8 cellular contexts compared by ENCODE assay signal in genomic region chr14:54568821-54569591, GRCh38.
DNase-seq lines count a peak whose midpoint lies in the region; ATAC-seq and TF ChIP-seq lines count a peak whose summit lies in the region.

No MANE protein-coding gene starts in this region.

- H3K27me3 ChIP-seq in NT2/D1 (ENCODE audit: insufficient read depth, insufficient read length) (peaks cover 8% of the 10 kb centered on the region), muscle layer of duodenum (ENCODE audit: low read depth, low read length) (no peaks in the 10 kb centered on the region)

- peaks cover 2% of the 10 kb centered on the region for H3K4me1 ChIP-seq in NT2/D1 (ENCODE audit: insufficient read depth, insufficient read length)
- peaks cover 0 to 6% of the 10 kb centered on the region in 2 donors for H3K4me1 ChIP-seq in muscle layer of duodenum (ENCODE audit: control insufficient read depth in 1 of 2, insufficient read depth in 2 of 2, low read length in 2 of 2)

- H3K4me3 ChIP-seq in NT2/D1 (ENCODE audit: insufficient read length, low read depth) (peak overlapping the region; percentile 4), epithelial cell of esophagus (ENCODE audit: low read length) (no peak overlapping the region), muscle layer of duodenum (ENCODE audit: low read depth in 1 of 2, low read length in 2 of 2) (peak overlapping the region; percentile 63 to 87)

- H3K36me3 ChIP-seq in NT2/D1 (ENCODE audit: insufficient read depth, insufficient read length, low read length) (peaks cover 58% of the 10 kb centered on the region), muscle layer of duodenum (ENCODE audit: control insufficient read depth in 1 of 2, insufficient read depth in 2 of 2, low read length in 2 of 2) (peaks cover 0 to 9% of the 10 kb centered on the region in 2 donors)

- TF ChIP-seq CTCF in epithelial cell of esophagus (IDR thresholded peaks at IDR 0.05; ENCODE audit: insufficient read depth, low read depth, low read length, missing control alignments), result no peak

- H3K27ac ChIP-seq in muscle layer of duodenum (ENCODE audit: low read length), result peak overlapping the region; percentile 83

- H3K9me3 ChIP-seq in NT2/D1 (ENCODE audit: insufficient read depth, low read length) (peaks cover 16% of the 10 kb centered on the region), muscle layer of duodenum (ENCODE audit: control insufficient read depth in 1 of 2, low read length in 2 of 2) (peaks cover 0 to 4% of the 10 kb centered on the region in 2 donors)

- peak overlapping the region; percentile 42 for H3K9ac ChIP-seq in NT2/D1 (ENCODE audit: insufficient read length, low read depth)

- no peak for ATAC-seq in GM21786 (IDR thresholded peaks at IDR 0.05; ENCODE audit: unreplicated experiment)

- DNase-seq in AG08396 (ENCODE audit: low spot score), result peak; percentile 42
- DNase-seq in NT2/D1 (ENCODE audit: low read depth, low spot score), result no peak
- DNase-seq in epithelial cell of esophagus (ENCODE audit: low read depth), result peak; percentile 34
- no peak for DNase-seq in SKM-1 treated with dmso at 0.1 percent for 144 hours (lab: John Stamatoyannopoulos, UW; ENCODE audit: unreplicated experiment)
- no peak for DNase-seq in NCI-H146 treated with DMSO at 0.1 percent for 48 hours (lab: John Stamatoyannopoulos, UW; ENCODE audit: unreplicated experiment)
- no peak for DNase-seq in stimulated activated naive CD4-positive, alpha-beta T cell treated with Interleukin-2 at 50 U/mL for 16 hours (lab: John Stamatoyannopoulos, UW)

Comparison
In these comparisons a context has a peak if more than half of its experiments do, and no peak if none do; other contexts are left out.
1. DNase-seq: peak in AG08396 (single experiment) and epithelial cell of esophagus (single experiment); none in NT2/D1 (single experiment), SKM-1 treated with dmso at 0.1 percent for 144 hours (single experiment), NCI-H146 treated with DMSO at 0.1 percent for 48 hours (single experiment) and stimulated activated naive CD4-positive, alpha-beta T cell treated with Interleukin-2 at 50 U/mL for 16 hours (single experiment).